8 cellular contexts compared by ENCODE assay signal in the genomic region with DNA sequence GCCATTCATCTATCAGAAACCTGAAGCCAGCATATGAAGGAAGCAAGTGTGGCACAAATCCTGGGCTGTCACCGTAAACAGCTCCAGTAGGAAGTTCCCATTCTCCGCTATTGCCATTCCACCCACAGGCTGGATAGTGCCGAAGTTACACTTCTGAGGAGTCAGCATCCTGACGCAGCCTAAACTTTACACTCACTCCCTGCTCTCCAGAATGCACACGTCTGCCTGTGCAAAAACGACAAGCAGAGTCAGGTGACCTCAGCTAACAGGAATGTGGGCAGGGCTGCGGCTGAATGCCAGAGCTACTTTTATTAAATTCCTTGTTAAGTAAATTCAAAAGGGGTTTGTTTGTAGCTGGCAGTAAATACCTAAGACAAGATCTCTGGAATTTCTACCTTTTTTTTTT. TPM values are rescaled to one million over a fixed set of nuclear protein-coding genes. Genes with fewer than 3 reads are reported as not detected.
DNase-seq lines count a peak whose midpoint lies in the region; ATAC-seq, FAIRE-seq and TF ChIP-seq lines count a peak whose summit lies in the region.

No MANE protein-coding gene starts in this region.

- ATAC-seq in left lung: peak; percentile 96
- no peak for ATAC-seq in HG03432 (IDR thresholded peaks at IDR 0.05; ENCODE audit: unreplicated experiment)

- H3K4me3 ChIP-seq in bronchial epithelial cell (ENCODE audit: low read depth, low read length) (peak overlapping the region; percentile 9), left lung (peak overlapping the region in 1 of 2 donors; percentile 7)

- peak overlapping the region; percentile 73 for H3K27ac ChIP-seq in 22Rv1
- peak overlapping the region; percentile 51 to 74 for H3K27ac ChIP-seq in left lung

- H3K4me1 ChIP-seq in left lung: peaks cover 0 to 6% of the 10 kb centered on the region in 2 donors

- intact Hi-C loops in left lung (cut with DNase I): no loop called here

- peaks cover 13% of the 10 kb centered on the region for H3K36me3 ChIP-seq in bronchial epithelial cell (ENCODE audit: control insufficient read depth, insufficient read depth, low read length)
- peaks cover 0 to 82% of the 10 kb centered on the region in 2 donors for H3K36me3 ChIP-seq in left lung

- H3K9me3 ChIP-seq in left lung: no peaks in the 10 kb centered on the region

- peak; percentile 89 for FAIRE-seq in bronchial epithelial cell (lab: Jason Lieb, UNC)

- H3K27me3 ChIP-seq in bronchial epithelial cell (ENCODE audit: control insufficient read depth, insufficient read depth, low read length) (no peaks in the 10 kb centered on the region), left lung (no peaks in the 10 kb centered on the region)

- TF ChIP-seq CTCF in 22Rv1 (IDR thresholded peaks at IDR 0.05) (no peak), bronchial epithelial cell (IDR thresholded peaks at IDR 0.05; ENCODE audit: insufficient read depth, low read length, severe bottlenecking) (no peak), left lung (IDR thresholded peaks at IDR 0.05) (no peak)

- DNase-seq in HT-29 (ENCODE audit: low spot score): peak; percentile 99
- DNase-seq in bronchial epithelial cell (ENCODE audit: low read depth): peak; percentile 98
- peak in 1 of 2 donors; percentile 77 for DNase-seq in left lung
- DNase-seq in COR-L47 (lab: John Stamatoyannopoulos, UW): no peak
- DNase-seq in SKM-1 (lab: John Stamatoyannopoulos, UW; ENCODE audit: unreplicated experiment): no peak
- DNase-seq in activated CD4-positive, alpha-beta T cell treated with anti-CD3 and anti-CD28 coated beads for 4 hours: no peak

RNA-seq across cellular contexts. Expression of a gene that starts 33.7 kb away (rescaled TPM):
- 33.3 and 33.7 TPM in 2 replicates for total RNA-seq in HT-29 (2014; rRNA removed; shearing (Covaris generic))
- total RNA-seq in bronchial epithelial cell (9.6 and 26.3 TPM in 2 replicates), left lung (10 to 100 TPM; 21.5 to 26.9 TPM)

RNA-seq across cellular contexts. Expression of a gene that starts 46.1 kb away (rescaled TPM):
- total RNA-seq in HT-29 (2014; rRNA removed; shearing (Covaris generic)): 35.7 and 52.9 TPM in 2 replicates
- total RNA-seq in bronchial epithelial cell (162 and 317 TPM in 2 replicates), left lung (10 to 100 TPM; 19.3 to 24.3 TPM)

Comparison
In these comparisons a context has a peak if more than half of its experiments do, and no peak if none do; other contexts are left out.
1. DNase-seq: peak in HT-29 (single experiment) and bronchial epithelial cell (single experiment); none in COR-L47 (single experiment), SKM-1 (single experiment) and activated CD4-positive, alpha-beta T cell treated with anti-CD3 and anti-CD28 coated beads for 4 hours (0 of 2).